Comparison of ENCODE assay signal across 1 cellular context in the genomic region with DNA sequence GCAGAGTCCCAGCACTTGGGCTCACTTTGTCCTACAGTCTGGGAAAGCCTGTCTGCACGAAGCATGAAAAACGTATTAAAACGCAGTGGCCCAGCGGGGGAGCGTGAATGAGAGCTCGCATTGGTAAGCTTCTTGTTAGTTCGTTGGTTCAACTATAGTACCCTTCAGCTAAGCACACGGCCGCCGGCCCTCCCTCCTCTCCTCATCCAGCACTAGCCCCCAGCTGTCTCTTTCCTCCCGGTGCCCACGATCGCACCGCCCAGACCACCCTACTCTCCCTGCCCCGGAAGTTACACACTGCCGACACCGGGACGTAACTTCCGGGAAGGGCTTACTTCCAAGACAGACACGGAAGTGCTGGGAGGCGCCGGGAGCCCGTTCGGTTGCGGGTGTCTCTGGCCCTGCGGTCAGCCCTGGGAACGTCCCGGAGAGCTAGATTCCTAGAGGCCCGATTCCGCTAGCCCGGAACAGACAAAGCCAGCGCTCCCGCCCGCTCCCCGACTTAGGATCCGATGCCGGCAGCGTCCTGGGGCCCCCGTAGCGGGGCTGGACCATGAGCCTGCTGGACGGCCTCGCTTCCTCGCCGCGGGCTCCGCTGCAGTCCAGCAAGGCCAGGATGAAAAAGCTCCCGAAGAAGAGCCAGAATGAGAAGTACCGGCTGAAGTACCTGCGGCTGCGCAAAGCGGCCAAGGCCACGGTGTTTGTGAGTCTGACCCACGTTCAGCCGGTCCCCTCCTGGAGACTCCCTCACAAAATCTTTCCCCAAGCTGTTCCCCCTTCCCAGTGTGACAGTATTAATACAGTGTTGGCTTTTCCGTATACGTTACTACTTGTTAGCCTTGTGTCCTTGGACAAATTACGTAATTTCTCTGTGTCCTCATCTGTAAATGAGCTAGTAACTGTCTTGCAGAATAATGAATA.
TF ChIP-seq lines count a peak whose summit lies in the region.

A gene with protein sequence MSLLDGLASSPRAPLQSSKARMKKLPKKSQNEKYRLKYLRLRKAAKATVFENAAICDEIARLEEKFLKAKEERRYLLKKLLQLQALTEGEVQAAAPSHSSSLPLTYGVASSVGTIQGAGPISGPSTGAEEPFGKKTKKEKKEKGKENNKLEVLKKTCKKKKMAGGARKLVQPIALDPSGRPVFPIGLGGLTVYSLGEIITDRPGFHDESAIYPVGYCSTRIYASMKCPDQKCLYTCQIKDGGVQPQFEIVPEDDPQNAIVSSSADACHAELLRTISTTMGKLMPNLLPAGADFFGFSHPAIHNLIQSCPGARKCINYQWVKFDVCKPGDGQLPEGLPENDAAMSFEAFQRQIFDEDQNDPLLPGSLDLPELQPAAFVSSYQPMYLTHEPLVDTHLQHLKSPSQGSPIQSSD (plus strand): TSS at position 334 of the 921 bp plus-strand sequence. CDS start 220 bp downstream, at position 554.

TF ChIP-seq in HepG2, 621 proteins besides CTCF, POLR2A, EP300 and RAD21 (continued from another document and continues in another):
- TF ChIP-seq, protein P1, sequence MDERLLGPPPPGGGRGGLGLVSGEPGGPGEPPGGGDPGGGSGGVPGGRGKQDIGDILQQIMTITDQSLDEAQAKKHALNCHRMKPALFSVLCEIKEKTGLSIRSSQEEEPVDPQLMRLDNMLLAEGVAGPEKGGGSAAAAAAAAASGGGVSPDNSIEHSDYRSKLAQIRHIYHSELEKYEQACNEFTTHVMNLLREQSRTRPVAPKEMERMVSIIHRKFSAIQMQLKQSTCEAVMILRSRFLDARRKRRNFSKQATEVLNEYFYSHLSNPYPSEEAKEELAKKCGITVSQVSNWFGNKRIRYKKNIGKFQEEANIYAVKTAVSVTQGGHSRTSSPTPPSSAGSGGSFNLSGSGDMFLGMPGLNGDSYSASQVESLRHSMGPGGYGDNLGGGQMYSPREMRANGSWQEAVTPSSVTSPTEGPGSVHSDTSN (CRISPR knock-in tag; IDR thresholded peaks at IDR 0.05), result no peak
- TF ChIP-seq GABPB1 (CRISPR knock-in tag; IDR thresholded peaks at IDR 0.05) (peak; percentile 99), RBFOX2 (IDR thresholded peaks at IDR 0.05; ENCODE audit: low read depth, low read length) (peak; percentile 93), JARID2 (CRISPR knock-in tag; IDR thresholded peaks at IDR 0.05; ENCODE audit: insufficient replicate concordance) (no peak), JUNB (CRISPR knock-in tag; IDR thresholded peaks at IDR 0.05; ENCODE audit: borderline replicate concordance) (no peak), FOXA3 (CRISPR knock-in tag; IDR thresholded peaks at IDR 0.05) (peak; percentile 49), BHLHE40 (IDR thresholded peaks at IDR 0.05; ENCODE audit: low read length) (no peak), HINFP (CRISPR knock-in tag; IDR thresholded peaks at IDR 0.05; ENCODE audit: low read depth) (peak; percentile 80; the same call in 1 of the 2 replicates), RORA (CRISPR knock-in tag; IDR thresholded peaks at IDR 0.05) (no peak), MTF2 (CRISPR knock-in tag; IDR thresholded peaks at IDR 0.05; ENCODE audit: borderline replicate concordance) (no peak), MYNN (CRISPR knock-in tag; IDR thresholded peaks at IDR 0.05; ENCODE audit: low read depth) (no peak), ZNF543 (CRISPR knock-in tag; IDR thresholded peaks at IDR 0.05) (peak; percentile 37), ZNF674 (CRISPR knock-in tag; IDR thresholded peaks at IDR 0.05; ENCODE audit: low read depth) (0 out of 2 replicates have a peak, but pooled peaks have one; percentile 45), ZNF441 (CRISPR knock-in tag; IDR thresholded peaks at IDR 0.05; ENCODE audit: borderline replicate concordance) (no peak), NKX3-1 (CRISPR knock-in tag; IDR thresholded peaks at IDR 0.05) (0 out of 2 replicates have a peak, but pooled peaks have one; percentile 42), TCF7 (IDR thresholded peaks at IDR 0.05; ENCODE audit: low read depth) (no peak), BORCS8-MEF2B (CRISPR knock-in tag; IDR thresholded peaks at IDR 0.05) (peak; percentile 92), XBP1 (CRISPR knock-in tag; IDR thresholded peaks at IDR 0.05) (no peak), ZNF350 (CRISPR knock-in tag; IDR thresholded peaks at IDR 0.05; ENCODE audit: borderline replicate concordance, low read depth) (peak; percentile 90), CHD4 (IDR thresholded peaks at IDR 0.05; ENCODE audit: borderline replicate concordance, low read length) (no peak), ZBTB44 (CRISPR knock-in tag; IDR thresholded peaks at IDR 0.05) (no peak), ARID3A (IDR thresholded peaks at IDR 0.05; ENCODE audit: low read depth, low read length) (no peak), ZMYM3 (CRISPR knock-in tag; IDR thresholded peaks at IDR 0.05) (no peak), HOMEZ (CRISPR knock-in tag; IDR thresholded peaks at IDR 0.05; ENCODE audit: low read depth) (no peak), ZNF614 (CRISPR knock-in tag; IDR thresholded peaks at IDR 0.05; ENCODE audit: borderline replicate concordance) (peak; percentile 48; the same call in 1 of the 2 replicates), ZNF878 (CRISPR knock-in tag; IDR thresholded peaks at IDR 0.05) (no peak; the same call in 1 of the 2 replicates), HCFC1 (IDR thresholded peaks at IDR 0.05; ENCODE audit: low read depth, low read length) (peak; percentile 49; the same call in 1 of the 2 replicates), MED1 (CRISPR knock-in tag; IDR thresholded peaks at IDR 0.05) (peak; percentile 26)
- TF ChIP-seq, protein P2, sequence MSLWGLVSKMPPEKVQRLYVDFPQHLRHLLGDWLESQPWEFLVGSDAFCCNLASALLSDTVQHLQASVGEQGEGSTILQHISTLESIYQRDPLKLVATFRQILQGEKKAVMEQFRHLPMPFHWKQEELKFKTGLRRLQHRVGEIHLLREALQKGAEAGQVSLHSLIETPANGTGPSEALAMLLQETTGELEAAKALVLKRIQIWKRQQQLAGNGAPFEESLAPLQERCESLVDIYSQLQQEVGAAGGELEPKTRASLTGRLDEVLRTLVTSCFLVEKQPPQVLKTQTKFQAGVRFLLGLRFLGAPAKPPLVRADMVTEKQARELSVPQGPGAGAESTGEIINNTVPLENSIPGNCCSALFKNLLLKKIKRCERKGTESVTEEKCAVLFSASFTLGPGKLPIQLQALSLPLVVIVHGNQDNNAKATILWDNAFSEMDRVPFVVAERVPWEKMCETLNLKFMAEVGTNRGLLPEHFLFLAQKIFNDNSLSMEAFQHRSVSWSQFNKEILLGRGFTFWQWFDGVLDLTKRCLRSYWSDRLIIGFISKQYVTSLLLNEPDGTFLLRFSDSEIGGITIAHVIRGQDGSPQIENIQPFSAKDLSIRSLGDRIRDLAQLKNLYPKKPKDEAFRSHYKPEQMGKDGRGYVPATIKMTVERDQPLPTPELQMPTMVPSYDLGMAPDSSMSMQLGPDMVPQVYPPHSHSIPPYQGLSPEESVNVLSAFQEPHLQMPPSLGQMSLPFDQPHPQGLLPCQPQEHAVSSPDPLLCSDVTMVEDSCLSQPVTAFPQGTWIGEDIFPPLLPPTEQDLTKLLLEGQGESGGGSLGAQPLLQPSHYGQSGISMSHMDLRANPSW (CRISPR knock-in tag; IDR thresholded peaks at IDR 0.05; ENCODE audit: borderline replicate concordance), result 0 out of 2 replicates have a peak, but pooled peaks have one; percentile 31
- TF ChIP-seq, protein P3, sequence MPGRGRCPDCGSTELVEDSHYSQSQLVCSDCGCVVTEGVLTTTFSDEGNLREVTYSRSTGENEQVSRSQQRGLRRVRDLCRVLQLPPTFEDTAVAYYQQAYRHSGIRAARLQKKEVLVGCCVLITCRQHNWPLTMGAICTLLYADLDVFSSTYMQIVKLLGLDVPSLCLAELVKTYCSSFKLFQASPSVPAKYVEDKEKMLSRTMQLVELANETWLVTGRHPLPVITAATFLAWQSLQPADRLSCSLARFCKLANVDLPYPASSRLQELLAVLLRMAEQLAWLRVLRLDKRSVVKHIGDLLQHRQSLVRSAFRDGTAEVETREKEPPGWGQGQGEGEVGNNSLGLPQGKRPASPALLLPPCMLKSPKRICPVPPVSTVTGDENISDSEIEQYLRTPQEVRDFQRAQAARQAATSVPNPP (CRISPR knock-in tag; IDR thresholded peaks at IDR 0.05), result peak; percentile 71
- TF ChIP-seq, protein P4, sequence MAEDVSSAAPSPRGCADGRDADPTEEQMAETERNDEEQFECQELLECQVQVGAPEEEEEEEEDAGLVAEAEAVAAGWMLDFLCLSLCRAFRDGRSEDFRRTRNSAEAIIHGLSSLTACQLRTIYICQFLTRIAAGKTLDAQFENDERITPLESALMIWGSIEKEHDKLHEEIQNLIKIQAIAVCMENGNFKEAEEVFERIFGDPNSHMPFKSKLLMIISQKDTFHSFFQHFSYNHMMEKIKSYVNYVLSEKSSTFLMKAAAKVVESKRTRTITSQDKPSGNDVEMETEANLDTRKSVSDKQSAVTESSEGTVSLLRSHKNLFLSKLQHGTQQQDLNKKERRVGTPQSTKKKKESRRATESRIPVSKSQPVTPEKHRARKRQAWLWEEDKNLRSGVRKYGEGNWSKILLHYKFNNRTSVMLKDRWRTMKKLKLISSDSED (CRISPR knock-in tag; IDR thresholded peaks at IDR 0.05), result no peak
- TF ChIP-seq, protein P5, sequence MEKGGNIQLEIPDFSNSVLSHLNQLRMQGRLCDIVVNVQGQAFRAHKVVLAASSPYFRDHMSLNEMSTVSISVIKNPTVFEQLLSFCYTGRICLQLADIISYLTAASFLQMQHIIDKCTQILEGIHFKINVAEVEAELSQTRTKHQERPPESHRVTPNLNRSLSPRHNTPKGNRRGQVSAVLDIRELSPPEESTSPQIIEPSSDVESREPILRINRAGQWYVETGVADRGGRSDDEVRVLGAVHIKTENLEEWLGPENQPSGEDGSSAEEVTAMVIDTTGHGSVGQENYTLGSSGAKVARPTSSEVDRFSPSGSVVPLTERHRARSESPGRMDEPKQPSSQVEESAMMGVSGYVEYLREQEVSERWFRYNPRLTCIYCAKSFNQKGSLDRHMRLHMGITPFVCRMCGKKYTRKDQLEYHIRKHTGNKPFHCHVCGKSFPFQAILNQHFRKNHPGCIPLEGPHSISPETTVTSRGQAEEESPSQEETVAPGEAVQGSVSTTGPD (CRISPR knock-in tag; IDR thresholded peaks at IDR 0.05), result 0 out of 2 replicates have a peak, but pooled peaks have one; percentile 46
- TF ChIP-seq, protein P6, sequence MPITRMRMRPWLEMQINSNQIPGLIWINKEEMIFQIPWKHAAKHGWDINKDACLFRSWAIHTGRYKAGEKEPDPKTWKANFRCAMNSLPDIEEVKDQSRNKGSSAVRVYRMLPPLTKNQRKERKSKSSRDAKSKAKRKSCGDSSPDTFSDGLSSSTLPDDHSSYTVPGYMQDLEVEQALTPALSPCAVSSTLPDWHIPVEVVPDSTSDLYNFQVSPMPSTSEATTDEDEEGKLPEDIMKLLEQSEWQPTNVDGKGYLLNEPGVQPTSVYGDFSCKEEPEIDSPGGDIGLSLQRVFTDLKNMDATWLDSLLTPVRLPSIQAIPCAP (CRISPR knock-in tag; IDR thresholded peaks at IDR 0.05; ENCODE audit: low read depth), result 0 out of 2 replicates have a peak, but pooled peaks have one; percentile 71
- TF ChIP-seq, protein P7, sequence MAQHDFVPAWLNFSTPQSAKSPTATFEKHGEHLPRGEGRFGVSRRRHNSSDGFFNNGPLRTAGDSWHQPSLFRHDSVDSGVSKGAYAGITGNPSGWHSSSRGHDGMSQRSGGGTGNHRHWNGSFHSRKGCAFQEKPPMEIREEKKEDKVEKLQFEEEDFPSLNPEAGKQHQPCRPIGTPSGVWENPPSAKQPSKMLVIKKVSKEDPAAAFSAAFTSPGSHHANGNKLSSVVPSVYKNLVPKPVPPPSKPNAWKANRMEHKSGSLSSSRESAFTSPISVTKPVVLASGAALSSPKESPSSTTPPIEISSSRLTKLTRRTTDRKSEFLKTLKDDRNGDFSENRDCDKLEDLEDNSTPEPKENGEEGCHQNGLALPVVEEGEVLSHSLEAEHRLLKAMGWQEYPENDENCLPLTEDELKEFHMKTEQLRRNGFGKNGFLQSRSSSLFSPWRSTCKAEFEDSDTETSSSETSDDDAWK (CRISPR knock-in tag; IDR thresholded peaks at IDR 0.05), result no peak
- TF ChIP-seq, protein P8, sequence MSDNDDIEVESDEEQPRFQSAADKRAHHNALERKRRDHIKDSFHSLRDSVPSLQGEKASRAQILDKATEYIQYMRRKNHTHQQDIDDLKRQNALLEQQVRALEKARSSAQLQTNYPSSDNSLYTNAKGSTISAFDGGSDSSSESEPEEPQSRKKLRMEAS (IDR thresholded peaks at IDR 0.05), result peak; percentile 67; the same call in 1 of the 2 replicates
